Comparison of ENCODE assay signal across 8 cellular contexts in genomic region chr20:25695532-25696383, GRCh38. TPM values are rescaled to one million over a fixed set of nuclear protein-coding genes. Genes with fewer than 3 reads are reported as not detected.
DNase-seq lines count a peak whose midpoint lies in the region; ATAC-seq and TF ChIP-seq lines count a peak whose summit lies in the region.

No MANE protein-coding gene starts in this region.

- in situ Hi-C loops in brain microvascular endothelial cell (cut with HindIII; ENCODE audit: low pct_ligation_motif_present, low sequenced_read_pairs) = no loop called here

- ATAC-seq in left colon = peak; percentile 30

- H3K9me3 ChIP-seq in ES-I3 (ENCODE audit: control insufficient read depth, insufficient read depth, low read length) = no peaks in the 10 kb centered on the region

- H3K9ac ChIP-seq in ES-I3 (ENCODE audit: low read depth, low read length) = peak overlapping the region; percentile 92

- no peaks in the 10 kb centered on the region for H3K36me3 ChIP-seq in ES-I3 (ENCODE audit: insufficient read depth, low read length)
- H3K36me3 ChIP-seq in brain microvascular endothelial cell (replicated peaks) = no peaks in the 10 kb centered on the region

- H3K4me3 ChIP-seq in Jurkat, Clone E6-1 (ENCODE audit: low read length) = peak overlapping the region; percentile 73
- H3K4me3 ChIP-seq in brain microvascular endothelial cell (ENCODE audit: low read depth, low read length) = peak overlapping the region; percentile 95

- H3K27ac ChIP-seq in brain microvascular endothelial cell (peak overlapping the region; percentile 71), temporal lobe (ENCODE audit: low read depth, low read length) (peak overlapping the region; percentile 67)

- no peak for DNase-seq in Jurkat, Clone E6-1 (ENCODE audit: low read depth, low spot score)
- DNase-seq in brain microvascular endothelial cell (no peak), left colon (no peak), UCSD-AML1 (lab: John Stamatoyannopoulos, UW; ENCODE audit: unreplicated experiment) (no peak), NCI-H187 (lab: John Stamatoyannopoulos, UW) (no peak), iPS-NIHi11 (ENCODE audit: low spot score) (no peak)

- no peaks in the 10 kb centered on the region for H3K27me3 ChIP-seq in brain microvascular endothelial cell (replicated peaks)

- no peak for TF ChIP-seq CTCF in brain microvascular endothelial cell (IDR thresholded peaks at IDR 0.05; ENCODE audit: low read depth, low read length, missing control alignments)

- intact Hi-C loops in left colon (cut with DNase I, micrococcal nuclease) = loop anchor here in 1 of 2 donors (10.0 kb wide), 1 partner anchor 71 kb away; the partner anchor contains the start of gene NANP

- no peaks in the 10 kb centered on the region for H3K4me1 ChIP-seq in ES-I3 (ENCODE audit: insufficient read depth, low read length)

RNA-seq across cellular contexts. Expression of gene ZNF337, which starts 0.9 kb away (rescaled TPM):
- 11.2 TPM for polyA plus RNA-seq in Jurkat, Clone E6-1 (2012; ENCODE audit: insufficient read depth, insufficient read length)
- total RNA-seq in left colon = 1 to 10 TPM; 8.0 to 8.3 TPM
- total RNA-seq in temporal lobe = 26.8 TPM
